In genomic region chr2:152467677-152468406, GRCh38 we compare ENCODE assay signal across 11 cellular contexts.
DNase-seq lines count a peak whose midpoint lies in the region; TF ChIP-seq lines count a peak whose summit lies in the region.
"Had no signal": no experiment of that assay in that cellular context is flagged by ENCODE, and none has a peak within 500 bp of the region (broad histone marks: within the 10 kb centered on the region; RNA-seq: fewer than 3 reads in every experiment).

No MANE protein-coding gene starts in this region.

- H3K36me3 ChIP-seq in A673 (ENCODE audit: insufficient read depth, low read length, poor library complexity, severe bottlenecking), result no peaks in the 10 kb centered on the region

- TF ChIP-seq CTCF in A673 (conservative IDR thresholded peaks at IDR 0.05; ENCODE audit: low read depth, low read length), result no peak
- TF ChIP-seq CTCF in HFFc6 (IDR thresholded peaks at IDR 0.05), result no peak
- TF ChIP-seq CTCF in nephron (IDR thresholded peaks at IDR 0.05; ENCODE audit: unreplicated experiment in 3 of 3), result no peak

- H3K27me3 ChIP-seq in A673 (replicated peaks; ENCODE audit: insufficient read depth, low read depth, low read length, poor library complexity), result no peaks in the 10 kb centered on the region

- POLR2A ChIA-PET in A673 (lab: Charles Lee; ENCODE audit: low non-redundant PET), result no interaction called here

- H3K4me3 Mint-ChIP-seq in HFFc6 (peak overlapping the region; percentile 35; the same call in 1 of the 2 replicates), nephron (peak overlapping the region in 1 of 3 experiments; percentile 32)

- H3K27ac Mint-ChIP-seq in HFFc6 (no peak overlapping the region), nephron (peak overlapping the region; percentile 81 to 95 (median 81))

- no peaks in the 10 kb centered on the region for H3K27me3 Mint-ChIP-seq in HFFc6 (ENCODE audit: insufficient read depth)
- H3K27me3 Mint-ChIP-seq in nephron (ENCODE audit: low read depth), result no peaks in the 10 kb centered on the region

- H3K4me1 Mint-ChIP-seq in HFFc6 (ENCODE audit: low read depth) (peaks cover 50% of the 10 kb centered on the region), nephron (peaks cover 89% of the 10 kb centered on the region)

- DNase-seq in A673 (ENCODE audit: low spot score) (no peak), HFFc6 (no peak), cerebellar cortex (ENCODE audit: low spot score) (peak; percentile 60), RKO (ENCODE audit: low spot score) (no peak), NCI-H187 (lab: John Stamatoyannopoulos, UW) (no peak), iPS-NIHi11 (ENCODE audit: low spot score) (no peak)
- no peak for DNase-seq in stimulated activated CD4-positive, alpha-beta T cell treated with anti-CD3 and anti-CD28 coated beads, Interleukin-4, amount 100 ng/mL, for 4 hours
- DNase-seq: NCI-H446 treated with DMSO at 0.1 percent for 48 hours; SHP77; stimulated activated naive CD4-positive, alpha-beta T cell treated with Interleukin-2 at 50 U/mL for 16 hours had no signal

- H3K27ac ChIP-seq in A673 (ENCODE audit: low read depth, low read length, poor library complexity, severe bottlenecking), result peak overlapping the region; percentile 5

- BruUV-seq in A673 (replicated peaks; lab: Mats Ljungman, UMichigan), result no TSS peak

- CTCF ChIA-PET in A673 (lab: Charles Lee), result no interaction called here

- no peaks in the 10 kb centered on the region for H3K9me3 ChIP-seq in A673 (ENCODE audit: low read depth, low read length, poor library complexity, severe bottlenecking)

- no peaks in the 10 kb centered on the region for H3K36me3 Mint-ChIP-seq in HFFc6 (ENCODE audit: low read depth)
- H3K36me3 Mint-ChIP-seq in nephron (ENCODE audit: low read depth), result no peaks in the 10 kb centered on the region

- intact Hi-C loops in A673 (cut with micrococcal nuclease; ENCODE audit: unreplicated experiment), result no loop called here

- H3K4me1 ChIP-seq in A673 (ENCODE audit: insufficient read depth, low read length, poor library complexity, severe bottlenecking), result peaks cover 62% of the 10 kb centered on the region

- no peak overlapping the region for H3K4me3 ChIP-seq in A673 (ENCODE audit: low read depth, low read length, poor library complexity, severe bottlenecking)

- no peaks in the 10 kb centered on the region for H3K9me3 Mint-ChIP-seq in HFFc6
- no peaks in the 10 kb centered on the region for H3K9me3 Mint-ChIP-seq in nephron
